1 cellular context compared by ENCODE assay signal in genomic region chr6:154488276-154488627, GRCh38.
TF ChIP-seq lines count a peak whose summit lies in the region.

No MANE protein-coding gene starts in this region.

TF ChIP-seq in SK-N-SH, 30 proteins besides CTCF, POLR2A, EP300 and RAD21 (continued from another document):
- no peak for TF ChIP-seq PBX3 (IDR thresholded peaks at IDR 0.05)
- no peak for TF ChIP-seq ELF1 (IDR thresholded peaks at IDR 0.05)
- TF ChIP-seq IRF3 (IDR thresholded peaks at IDR 0.05; ENCODE audit: low read depth, low read length), result no peak
- no peak for TF ChIP-seq USF2 (IDR thresholded peaks at IDR 0.05; ENCODE audit: borderline replicate concordance, low read depth, low read length)
- no peak for TF ChIP-seq RXRA (IDR thresholded peaks at IDR 0.05; ENCODE audit: borderline replicate concordance, low read depth)
- no peak for TF ChIP-seq FOSL2 (IDR thresholded peaks at IDR 0.05; ENCODE audit: borderline replicate concordance, low read depth)
- TF ChIP-seq RFX5 (IDR thresholded peaks at IDR 0.05; ENCODE audit: low read length), result no peak
- no peak for TF ChIP-seq POLR2AphosphoS5 (IDR thresholded peaks at IDR 0.05; ENCODE audit: low read depth, low read length)
- no peak for TF ChIP-seq FOXM1 (IDR thresholded peaks at IDR 0.05; ENCODE audit: low read depth)
- TF ChIP-seq JUND (IDR thresholded peaks at IDR 0.05), result no peak
- no peak for TF ChIP-seq MAX (IDR thresholded peaks at IDR 0.05; ENCODE audit: low read depth)
